Comparison of ENCODE assay signal across 10 cellular contexts in the genomic region with DNA sequence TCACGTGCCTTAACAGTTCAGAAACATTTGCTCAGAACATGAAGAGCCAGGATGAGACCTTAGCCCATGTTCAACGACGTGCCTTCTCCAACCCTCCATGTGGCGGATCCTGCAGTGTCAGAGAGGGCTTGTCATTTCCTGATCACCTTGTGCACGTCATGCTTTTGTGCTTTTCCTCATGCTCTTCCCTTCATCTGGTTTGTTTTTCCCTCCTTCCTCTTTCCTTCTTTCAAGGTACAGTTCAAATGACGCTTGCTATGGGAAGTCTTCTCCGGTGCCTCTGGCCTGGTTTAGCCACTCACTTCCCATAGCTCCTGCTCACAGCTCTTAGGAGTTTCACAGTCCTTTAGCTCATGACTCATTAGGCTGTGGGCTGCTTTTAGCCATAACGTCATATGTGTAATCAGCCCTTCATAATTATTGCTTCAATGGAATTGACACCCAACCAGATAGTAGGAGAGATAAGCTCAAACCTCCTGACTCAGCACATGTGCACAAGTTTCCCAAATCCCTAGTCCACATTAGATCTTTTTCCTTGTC.
DNase-seq lines count a peak whose midpoint lies in the region; TF ChIP-seq lines count a peak whose summit lies in the region.
"Had no signal": no experiment of that assay in that cellular context is flagged by ENCODE, and none has a peak within 500 bp of the region (broad histone marks: within the 10 kb centered on the region; RNA-seq: fewer than 3 reads in every experiment).

No MANE protein-coding gene starts in this region.

- H3K4me3 ChIP-seq in HEK293 (ENCODE audit: low read depth, low read length) (no peak overlapping the region), fibroblast of villous mesenchyme (ENCODE audit: low read depth, low read length) (no peak overlapping the region), dorsolateral prefrontal cortex (no peak overlapping the region), left ventricle myocardium inferior (no peak overlapping the region)

- TF ChIP-seq CTCF in HEK293 (tag by site-specific recombination; IDR thresholded peaks at IDR 0.05) (no peak), RWPE1 (conservative IDR thresholded peaks at IDR 0.05; ENCODE audit: low read depth) (no peak), fibroblast of villous mesenchyme (IDR thresholded peaks at IDR 0.05; ENCODE audit: insufficient read depth, low read depth, low read length) (no peak), dorsolateral prefrontal cortex (IDR thresholded peaks at IDR 0.05 in 54 of 56, conservative IDR thresholded peaks at IDR 0.05 in 2 of 56; ENCODE audit: low read depth in 1 of 56, partially characterized antibody in 56 of 56) (no peak), left ventricle myocardium inferior (IDR thresholded peaks at IDR 0.05; ENCODE audit: borderline replicate concordance) (no peak)

- intact Hi-C loops in dorsolateral prefrontal cortex (cut with DNase I) (no loop called here), left ventricle myocardium inferior (cut with micrococcal nuclease) (no loop called here)

- H3K4me1 ChIP-seq in HEK293 (ENCODE audit: control insufficient read depth, insufficient read depth, low read length) (peaks cover 8% of the 10 kb centered on the region), left ventricle myocardium inferior (peaks cover 22% of the 10 kb centered on the region)

- CTCF ChIA-PET in HEK293 (lab: Yijun Ruan, JAX) = interaction anchor here (0.7 to 0.9 kb wide), 4 partner anchors 10 to 256 kb away, joined by 3 to 5 read pairs (median 3); no protein-coding TSS in a partner anchor
- CTCF ChIA-PET in RWPE1 (lab: Yijun Ruan, JAX) = interaction anchor here (0.7 kb wide), 2 partner anchors 20 to 374 kb away, joined by 3 to 4 read pairs; no protein-coding TSS in a partner anchor

- POLR2A ChIA-PET in HEK293 (lab: Yijun Ruan, JAX) = interaction anchor here (0.6 to 0.7 kb wide), 2 partner anchors 11 to 65 kb away, joined by 3 to 5 read pairs; no protein-coding TSS in a partner anchor
- POLR2A ChIA-PET in RWPE1 (lab: Yijun Ruan, JAX; ENCODE audit: low non-redundant PET) = no interaction called here

- H3K27me3 ChIP-seq in dorsolateral prefrontal cortex (peaks cover 0 to 4% (median 0%) of the 10 kb centered on the region in 45 donors), left ventricle myocardium inferior (ENCODE audit: low read depth) (no peaks in the 10 kb centered on the region)

- no peak overlapping the region for H3K27ac ChIP-seq in HEK293 (ENCODE audit: extremely low read depth, low read depth, low read length)
- no peak overlapping the region for H3K27ac ChIP-seq in RWPE1
- H3K27ac ChIP-seq in dorsolateral prefrontal cortex = no peak overlapping the region
- no peak overlapping the region for H3K27ac ChIP-seq in left ventricle myocardium inferior (replicated peaks)

- H3K36me3 ChIP-seq in HEK293 (ENCODE audit: control insufficient read depth in 2 of 2, insufficient read depth in 1 of 2, low read length in 2 of 2) = no peaks in the 10 kb centered on the region
- no peaks in the 10 kb centered on the region for H3K36me3 ChIP-seq in left ventricle myocardium inferior

- DNase-seq in AG08395 (ENCODE audit: low spot score) = peak; percentile 66
- peak; percentile 60 for DNase-seq in RWPE1 (ENCODE audit: low spot score)
- DNase-seq in fibroblast of villous mesenchyme (ENCODE audit: low read depth) = peak; percentile 92
- no peak for DNase-seq in stimulated activated naive CD4-positive, alpha-beta T cell treated with Interleukin-2 at 50 U/mL for 16 hours (lab: John Stamatoyannopoulos, UW)
- no peak for DNase-seq in NCI-H2227 (lab: John Stamatoyannopoulos, UW; ENCODE audit: unreplicated experiment)
- no peak for DNase-seq in dorsolateral prefrontal cortex
- DNase-seq in left ventricle myocardium inferior = no peak
- DNase-seq: activated naive CD4-positive, alpha-beta T cell; NCI-H187 had no signal

- H3K9me3 ChIP-seq in HEK293 (ENCODE audit: control insufficient read depth, insufficient read depth, low read depth, low read length) (no peaks in the 10 kb centered on the region), left ventricle myocardium inferior (replicated peaks) (no peaks in the 10 kb centered on the region)

TF ChIP-seq in HEK293, 187 proteins besides CTCF, POLR2A, EP300 and RAD21 (continues in another document):
- TF ChIP-seq ZNF624 (tag by site-specific recombination; IDR thresholded peaks at IDR 0.05) (no peak), ZNF157 (tag by site-specific recombination; IDR thresholded peaks at IDR 0.05) (no peak), ZNF416 (tag by site-specific recombination; IDR thresholded peaks at IDR 0.05) (no peak), ZNF548 (tag by site-specific recombination; IDR thresholded peaks at IDR 0.05) (no peak), ZNF623 (tag by site-specific recombination; IDR thresholded peaks at IDR 0.05) (no peak; the same call in 1 of the 2 replicates), ZBTB20 (tag by site-specific recombination; IDR thresholded peaks at IDR 0.05) (no peak), ZSCAN30 (tag by site-specific recombination; IDR thresholded peaks at IDR 0.05) (no peak), ZNF350 (tag by site-specific recombination; IDR thresholded peaks at IDR 0.05) (no peak), ZNF280C (tag by site-specific recombination; IDR thresholded peaks at IDR 0.05) (no peak), ZNF701 (tag by site-specific recombination; IDR thresholded peaks at IDR 0.05) (no peak), ZNF24 (tag by site-specific recombination; IDR thresholded peaks at IDR 0.05) (peak; percentile 92), HIC1 (tag by site-specific recombination; IDR thresholded peaks at IDR 0.05) (peak; percentile 76), ZNF311 (tag by site-specific recombination; IDR thresholded peaks at IDR 0.05; ENCODE audit: borderline replicate concordance) (no peak), REPIN1 (tag by site-specific recombination; IDR thresholded peaks at IDR 0.05; ENCODE audit: low read depth) (no peak), SCRT1 (tag by site-specific recombination; IDR thresholded peaks at IDR 0.05; ENCODE audit: borderline replicate concordance) (no peak)
- TF ChIP-seq, protein P1, sequence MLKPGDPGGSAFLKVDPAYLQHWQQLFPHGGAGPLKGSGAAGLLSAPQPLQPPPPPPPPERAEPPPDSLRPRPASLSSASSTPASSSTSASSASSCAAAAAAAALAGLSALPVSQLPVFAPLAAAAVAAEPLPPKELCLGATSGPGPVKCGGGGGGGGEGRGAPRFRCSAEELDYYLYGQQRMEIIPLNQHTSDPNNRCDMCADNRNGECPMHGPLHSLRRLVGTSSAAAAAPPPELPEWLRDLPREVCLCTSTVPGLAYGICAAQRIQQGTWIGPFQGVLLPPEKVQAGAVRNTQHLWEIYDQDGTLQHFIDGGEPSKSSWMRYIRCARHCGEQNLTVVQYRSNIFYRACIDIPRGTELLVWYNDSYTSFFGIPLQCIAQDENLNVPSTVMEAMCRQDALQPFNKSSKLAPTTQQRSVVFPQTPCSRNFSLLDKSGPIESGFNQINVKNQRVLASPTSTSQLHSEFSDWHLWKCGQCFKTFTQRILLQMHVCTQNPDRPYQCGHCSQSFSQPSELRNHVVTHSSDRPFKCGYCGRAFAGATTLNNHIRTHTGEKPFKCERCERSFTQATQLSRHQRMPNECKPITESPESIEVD (tag by site-specific recombination; IDR thresholded peaks at IDR 0.05) = no peak
- TF ChIP-seq, protein P2, sequence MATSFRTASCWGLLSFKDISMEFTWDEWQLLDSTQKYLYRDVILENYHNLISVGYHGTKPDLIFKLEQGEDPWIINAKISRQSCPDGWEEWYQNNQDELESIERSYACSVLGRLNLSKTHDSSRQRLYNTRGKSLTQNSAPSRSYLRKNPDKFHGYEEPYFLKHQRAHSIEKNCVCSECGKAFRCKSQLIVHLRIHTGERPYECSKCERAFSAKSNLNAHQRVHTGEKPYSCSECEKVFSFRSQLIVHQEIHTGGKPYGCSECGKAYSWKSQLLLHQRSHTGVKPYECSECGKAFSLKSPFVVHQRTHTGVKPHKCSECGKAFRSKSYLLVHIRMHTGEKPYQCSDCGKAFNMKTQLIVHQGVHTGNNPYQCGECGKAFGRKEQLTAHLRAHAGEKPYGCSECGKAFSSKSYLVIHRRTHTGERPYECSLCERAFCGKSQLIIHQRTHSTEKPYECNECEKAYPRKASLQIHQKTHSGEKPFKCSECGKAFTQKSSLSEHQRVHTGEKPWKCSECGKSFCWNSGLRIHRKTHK (tag by site-specific recombination; IDR thresholded peaks at IDR 0.05) = no peak

Comparison
In these comparisons a context has a peak if more than half of its experiments do, and no peak if none do; other contexts are left out.
1. DNase-seq: peak in AG08395 (single experiment), RWPE1 (single experiment) and fibroblast of villous mesenchyme (single experiment); none in stimulated activated naive CD4-positive, alpha-beta T cell treated with Interleukin-2 at 50 U/mL for 16 hours (single experiment), NCI-H2227 (single experiment), dorsolateral prefrontal cortex (0 of 10) and left ventricle myocardium inferior (single experiment).